In the genomic region with DNA sequence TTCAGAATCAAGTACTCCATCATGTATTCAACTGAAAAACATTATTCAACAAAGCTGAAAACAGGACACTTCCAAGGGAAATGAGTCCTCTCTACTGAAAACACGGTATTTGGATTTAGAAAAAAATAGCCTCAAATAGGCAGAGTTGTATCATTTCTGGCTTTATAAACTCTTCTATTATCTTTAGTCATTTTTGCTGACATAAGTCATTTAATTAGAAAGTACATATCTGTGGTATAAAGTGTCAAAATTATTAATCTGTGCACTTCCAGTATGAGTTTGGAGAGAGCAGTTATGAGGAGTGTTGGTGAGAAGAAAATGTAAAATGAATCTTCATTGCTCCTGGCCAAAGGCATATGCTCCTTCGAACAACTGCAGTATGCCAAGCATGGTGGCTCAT, we compare ENCODE assay signal across 29 cellular contexts.
"Had no signal": no experiment of that assay in that cellular context is flagged by ENCODE, and none has a peak within 500 bp of the region (broad histone marks: within the 10 kb centered on the region; RNA-seq: fewer than 3 reads in every experiment).

No MANE protein-coding gene starts in this region.

- H2AFZ ChIP-seq: hepatocyte, neural progenitor cell had no signal

- H3K27ac ChIP-seq: epithelial cell of prostate, gastrocnemius medialis, heart left ventricle, hepatocyte, left lung, neural progenitor cell, ovary, stomach, thyroid gland, vagina had no signal

- H3K4me1 ChIP-seq: gastrocnemius medialis, heart left ventricle, left lung, neural progenitor cell, stomach, thyroid gland, vagina had no signal

- DNase-seq: cortex of kidney; effector CD4-positive, alpha-beta T cell; endodermal cell; foreskin fibroblast; gastrocnemius medialis; heart left ventricle; left cardiac atrium; left lung; mesenchymal stem cell; mucosa of descending colon; naive B cell; nucleus accumbens; ovary; retina; stimulated activated CD4-positive, alpha-beta T cell treated with anti-CD3 and anti-CD28 coated beads, Interleukin-12 subunit alpha, Interleukin-12 subunit beta, amount 100 ng/mL, for 4 hours; stimulated activated CD4-positive, alpha-beta T cell treated with anti-CD3 and anti-CD28 coated beads, Interleukin-1b, Interleukin-23, amount 100 ng/mL, for 48 hours; stimulated activated CD4-positive, alpha-beta T cell treated with anti-CD3 and anti-CD28 coated beads, Interleukin-4, amount 100 ng/mL, for 1 hour; stimulated activated CD8-positive, alpha-beta memory T cell treated with anti-CD3 and anti-CD28 coated beads, Interleukin-4, amount 100 ng/mL, for 48 hours; stimulated activated naive CD4-positive, alpha-beta T cell treated with Interleukin-2 at 50 U/mL for 16 hours; stomach; thyroid gland; trophoblast cell had no signal

- H3K9me3 Mint-ChIP-seq: natural killer cell treated with Interleukin-12 subunit alpha and Interleukin-12 subunit beta and Interleukin-15 and Interleukin-18, amount 100 ng/mL, for 72 hours had no signal

- H3K4me3 ChIP-seq: gastrocnemius medialis, heart left ventricle, hepatocyte, left lung, mucosa of descending colon, neural progenitor cell, ovary, smooth muscle cell, stomach, thyroid gland, vagina had no signal

- H3K4me2 ChIP-seq: hepatocyte, neural progenitor cell, smooth muscle cell had no signal

- H3K9ac ChIP-seq: neural progenitor cell had no signal

- H3K4me3 Mint-ChIP-seq: endodermal cell; mesothelial cell of epicardium; naive B cell; natural killer cell treated with Interleukin-12 subunit alpha and Interleukin-12 subunit beta and Interleukin-15 and Interleukin-18, amount 100 ng/mL, for 72 hours; neural progenitor cell had no signal

- H3K27me3 Mint-ChIP-seq: naive B cell; natural killer cell treated with Interleukin-12 subunit alpha and Interleukin-12 subunit beta and Interleukin-15 and Interleukin-18, amount 100 ng/mL, for 72 hours had no signal

- H3K27me3 ChIP-seq: gastrocnemius medialis, heart left ventricle, hepatocyte, left lung, neural progenitor cell, ovary, stomach, thyroid gland, vagina had no signal

- H3K27ac Mint-ChIP-seq: endodermal cell; mesothelial cell of epicardium; naive B cell; natural killer cell treated with Interleukin-12 subunit alpha and Interleukin-12 subunit beta and Interleukin-15 and Interleukin-18, amount 100 ng/mL, for 72 hours; neural progenitor cell had no signal

- H3K9me3 ChIP-seq: ovary, thyroid gland had no signal

- H3K79me2 ChIP-seq: hepatocyte had no signal

- H3K4me1 Mint-ChIP-seq: endodermal cell, mesothelial cell of epicardium, naive B cell, neural progenitor cell had no signal

- H3K36me3 ChIP-seq: ovary had no signal
